In genomic region chr14:54325766-54326165, GRCh38 we compare ENCODE assay signal across 29 cellular contexts.
"Had no signal": no experiment of that assay in that cellular context is flagged by ENCODE, and none has a peak within 500 bp of the region (broad histone marks: within the 10 kb centered on the region; RNA-seq: fewer than 3 reads in every experiment).

No MANE protein-coding gene starts in this region.

- H3K27ac ChIP-seq: breast epithelium, Peyer's patch, RWPE1, SJCRH30, VCaP had no signal

- H3K4me2 ChIP-seq: SK-N-SH had no signal

- H3K36me3 ChIP-seq: breast epithelium, Peyer's patch, SJCRH30 had no signal

- H3K9me3 ChIP-seq: breast epithelium, Peyer's patch, SJCRH30, SK-N-SH had no signal

- H3K9ac ChIP-seq: SK-N-SH had no signal

- H3K9me3 Mint-ChIP-seq: activated naive CD8-positive, alpha-beta T cell treated with anti-CD3 and anti-CD28 coated beads, Interleukin-2, amount 10 ng/mL, durations not matched to agents 7 days and 5 days had no signal

- H3K4me1 ChIP-seq: breast epithelium, Peyer's patch had no signal

- DNase-seq: activated CD4-positive, alpha-beta T cell treated with anti-CD3 and anti-CD28 coated beads for 36 hours; activated CD8-positive, alpha-beta memory T cell treated with anti-CD3 and anti-CD28 coated beads, Interleukin-2, amount 50 U/mL, for 48 hours; activated CD8-positive, alpha-beta T cell treated with anti-CD3 and anti-CD28 coated beads, Interleukin-2, amount 10 ng/mL, durations not matched to agents 7 days and 5 days; activated naive CD4-positive, alpha-beta T cell treated with anti-CD3 and anti-CD28 coated beads, Interleukin-2, amount 50 U/mL, for 16 hours; activated naive CD8-positive, alpha-beta T cell treated with anti-CD3 and anti-CD28 coated beads, Interleukin-2, amount 10 ng/mL, durations not matched to agents 7 days and 5 days; activated T-cell treated with anti-CD3 and anti-CD28 coated beads, Interleukin-2, amount 50 U/mL, for 1 hour; aorta; Kasumi-1; KBM-7; MV-4-11; NCI-H1092 treated with DMSO at 0.1 percent for 48 hours; NCI-H1417 treated with DMSO at 0.1 percent for 48 hours; NCI-H1694; NCI-H2029; NCI-H2107; NCI-H2171 treated with DMSO at 0.1 percent for 48 hours; NCI-H226; NCI-H526; NCI-H82; NK-92 treated with Interleukin-12 subunit alpha and Interleukin-12 subunit beta, amount 100 ng/mL, for 24 hours; OCI-M1; Peyer's patch; Right ventricle myocardium superior; SJCRH30; SK-N-SH; T-helper 1 cell had no signal

- H3K4me1 Mint-ChIP-seq: activated CD4-positive, alpha-beta T cell treated with anti-CD3 and anti-CD28 coated beads for 36 hours; activated naive CD8-positive, alpha-beta T cell treated with anti-CD3 and anti-CD28 coated beads, Interleukin-2, amount 10 ng/mL, durations not matched to agents 7 days and 5 days had no signal

- H3K9me2 ChIP-seq: SK-N-SH had no signal

- H3K4me3 ChIP-seq: breast epithelium, Peyer's patch, SJCRH30 had no signal

- H3K27me3 ChIP-seq: breast epithelium, Peyer's patch, SJCRH30 had no signal

- H3K36me3 Mint-ChIP-seq: activated naive CD8-positive, alpha-beta T cell treated with anti-CD3 and anti-CD28 coated beads, Interleukin-2, amount 10 ng/mL, durations not matched to agents 7 days and 5 days had no signal

- H3K27ac Mint-ChIP-seq: activated CD4-positive, alpha-beta T cell treated with anti-CD3 and anti-CD28 coated beads for 36 hours; activated CD8-positive, alpha-beta T cell treated with anti-CD3 and anti-CD28 coated beads, Interleukin-2, amount 10 ng/mL, durations not matched to agents 7 days and 5 days; activated naive CD8-positive, alpha-beta T cell treated with anti-CD3 and anti-CD28 coated beads, Interleukin-2, amount 10 ng/mL, durations not matched to agents 7 days and 5 days had no signal

- H3K4me3 Mint-ChIP-seq: activated CD4-positive, alpha-beta T cell treated with anti-CD3 and anti-CD28 coated beads for 36 hours; activated CD8-positive, alpha-beta T cell treated with anti-CD3 and anti-CD28 coated beads, Interleukin-2, amount 10 ng/mL, durations not matched to agents 7 days and 5 days; activated naive CD8-positive, alpha-beta T cell treated with anti-CD3 and anti-CD28 coated beads, Interleukin-2, amount 10 ng/mL, durations not matched to agents 7 days and 5 days had no signal
